10 cellular contexts compared by ENCODE assay signal in genomic region chr1:2256430-2257244, GRCh38. TPM values are rescaled to one million over a fixed set of nuclear protein-coding genes. Genes with fewer than 3 reads are reported as not detected.
DNase-seq lines count a peak whose midpoint lies in the region; ATAC-seq and TF ChIP-seq lines count a peak whose summit lies in the region.
"Had no signal": no experiment of that assay in that cellular context is flagged by ENCODE, and none has a peak within 500 bp of the region (broad histone marks: within the 10 kb centered on the region; RNA-seq: fewer than 3 reads in every experiment).

No MANE protein-coding gene starts in this region.

- H3K4me2 ChIP-seq in hepatocyte, result no peak overlapping the region

- WGBS in hepatocyte (ENCODE audit: low lambda C conversion rate, missing lambda C conversion rate), result 96% methylated on average over 22 of the region's 22 CpGs
- WGBS in spleen, 5 donors, result 90 to 93% (median 92%) methylated on average over 22 of the region's 22 CpGs

- POLR2A ChIA-PET in activated CD8-positive, alpha-beta T cell treated with anti-CD3 and anti-CD28 coated beads, Interleukin-2, amount 10 ng/mL, durations not matched to agents 7 days and 5 days (lab: Charles Lee), result interaction anchor here (0.6 to 2.2 kb wide), 9 partner anchors 8 to 135 kb away, joined by 3 to 36 read pairs (median 6); partner anchors contain the start of genes FAAP20, MORN1 and RER1

- H3K27ac ChIP-seq in HL-60 (replicated peaks) (peak overlapping the region; percentile 61; the same call in 1 of the 2 replicates), hepatocyte (peak overlapping the region; percentile 91), spleen (peak overlapping the region; percentile 63 to 94 (median 88))

- H3K36me3 Mint-ChIP-seq in activated CD8-positive, alpha-beta T cell treated with anti-CD3 and anti-CD28 coated beads, Interleukin-2, amount 10 ng/mL, durations not matched to agents 7 days and 5 days (ENCODE audit: low read depth), result peaks cover 53% of the 10 kb centered on the region

- DNase-seq in HL-60 (ENCODE audit: low read depth in 1 of 2, low spot score in 1 of 2) (no peak), hepatocyte (ENCODE audit: low spot score) (no peak), spleen (no peak), foreskin fibroblast (no peak), DMS153 (lab: John Stamatoyannopoulos, UW) (no peak)
- DNase-seq in activated CD8-positive, alpha-beta T cell treated with anti-CD3 and anti-CD28 coated beads, Interleukin-2, amount 10 ng/mL, durations not matched to agents 7 days and 5 days, result no peak

- TF ChIP-seq POLR2A in spleen (IDR thresholded peaks at IDR 0.05), result no peak

- H3K9me3 ChIP-seq in hepatocyte (ENCODE audit: low read depth) (no peaks in the 10 kb centered on the region), spleen (peaks cover 0 to 27% (median 19%) of the 10 kb centered on the region in 8 donors)

- CTCF ChIA-PET in activated CD8-positive, alpha-beta T cell treated with anti-CD3 and anti-CD28 coated beads, Interleukin-2, amount 10 ng/mL, durations not matched to agents 7 days and 5 days (lab: Charles Lee), result interaction anchor here (1.2 to 1.9 kb wide), 2 partner anchors 23 to 59 kb away, joined by 3 to 5 read pairs; no protein-coding TSS in a partner anchor

- no peaks in the 10 kb centered on the region for H3K9me2 ChIP-seq in hepatocyte (replicated peaks; ENCODE audit: insufficient read depth)

- peaks cover 100% of the 10 kb centered on the region for H3K79me2 ChIP-seq in hepatocyte

- no peak overlapping the region for H2AFZ ChIP-seq in hepatocyte

- no peak for TF ChIP-seq CTCF in HL-60 (IDR thresholded peaks at IDR 0.05; ENCODE audit: insufficient read depth, low read length)
- TF ChIP-seq CTCF in hepatocyte (IDR thresholded peaks at IDR 0.05; ENCODE audit: poor library complexity), result no peak
- no peak for TF ChIP-seq CTCF in spleen (IDR thresholded peaks at IDR 0.05 in 8 of 11, conservative IDR thresholded peaks at IDR 0.05 in 3 of 11)
- no peak for TF ChIP-seq CTCF in foreskin fibroblast (IDR thresholded peaks at IDR 0.05; ENCODE audit: low read depth, low read length)

- peak; percentile 21 for ATAC-seq in activated CD8-positive, alpha-beta T cell treated with anti-CD3 and anti-CD28 coated beads, Interleukin-2, amount 10 ng/mL, durations not matched to agents 7 days and 5 days
- ATAC-seq in HG02798 (IDR thresholded peaks at IDR 0.05; ENCODE audit: poor library complexity, unreplicated experiment) (no peak), GM18909 (IDR thresholded peaks at IDR 0.05; ENCODE audit: poor library complexity, unreplicated experiment) (no peak)

- peaks cover 99% of the 10 kb centered on the region for H4K20me1 ChIP-seq in hepatocyte (ENCODE audit: insufficient read depth, poor library complexity, severe bottlenecking)

- H3K4me3 ChIP-seq in HL-60 (replicated peaks; ENCODE audit: insufficient read depth, low read length), result no peak overlapping the region
- H3K4me3 ChIP-seq in hepatocyte, result no peak overlapping the region
- H3K4me3 ChIP-seq in spleen, result peak overlapping the region in 1 of 8 donors; percentile 35
- no peak overlapping the region for H3K4me3 ChIP-seq in foreskin fibroblast (ENCODE audit: low read depth in 1 of 2, low read length in 2 of 2)

- H3K27me3 ChIP-seq in HL-60 (ENCODE audit: insufficient read depth, poor library complexity, severe bottlenecking) (no peaks in the 10 kb centered on the region), hepatocyte (no peaks in the 10 kb centered on the region), spleen (replicated peaks in 1 of 7) (no peaks in the 10 kb centered on the region)

- H3K27me3 Mint-ChIP-seq in activated CD8-positive, alpha-beta T cell treated with anti-CD3 and anti-CD28 coated beads, Interleukin-2, amount 10 ng/mL, durations not matched to agents 7 days and 5 days (ENCODE audit: low read depth), result no peaks in the 10 kb centered on the region
- H3K27me3 Mint-ChIP-seq: effector memory CD8-positive, alpha-beta T cell; memory B cell had no signal

- peaks cover 30% of the 10 kb centered on the region for H3K4me1 Mint-ChIP-seq in activated CD8-positive, alpha-beta T cell treated with anti-CD3 and anti-CD28 coated beads, Interleukin-2, amount 10 ng/mL, durations not matched to agents 7 days and 5 days (ENCODE audit: low read depth)

- H3K36me3 ChIP-seq in hepatocyte (replicated peaks; ENCODE audit: insufficient read depth, low read depth) (no peaks in the 10 kb centered on the region), spleen (peaks cover 0 to 26% (median 0%) of the 10 kb centered on the region in 6 donors)

- H3K27ac Mint-ChIP-seq in activated CD8-positive, alpha-beta T cell treated with anti-CD3 and anti-CD28 coated beads, Interleukin-2, amount 10 ng/mL, durations not matched to agents 7 days and 5 days, result no peak overlapping the region
- H3K27ac Mint-ChIP-seq: effector memory CD8-positive, alpha-beta T cell; memory B cell had no signal

- intact Hi-C loops in spleen (cut with DNase I; ENCODE audit: low total_unique reads), result no loop called here

- H3K4me3 Mint-ChIP-seq in activated CD8-positive, alpha-beta T cell treated with anti-CD3 and anti-CD28 coated beads, Interleukin-2, amount 10 ng/mL, durations not matched to agents 7 days and 5 days, result no peak overlapping the region
- H3K4me3 Mint-ChIP-seq: effector memory CD8-positive, alpha-beta T cell; memory B cell had no signal

- peaks cover 13% of the 10 kb centered on the region for H3K9me3 Mint-ChIP-seq in activated CD8-positive, alpha-beta T cell treated with anti-CD3 and anti-CD28 coated beads, Interleukin-2, amount 10 ng/mL, durations not matched to agents 7 days and 5 days (ENCODE audit: insufficient read depth)
- H3K9me3 Mint-ChIP-seq: effector memory CD8-positive, alpha-beta T cell; memory B cell had no signal

- peaks cover 25% of the 10 kb centered on the region for H3K4me1 ChIP-seq in hepatocyte (ENCODE audit: insufficient read depth)
- peaks cover 47 to 94% (median 81%) of the 10 kb centered on the region in 6 donors for H3K4me1 ChIP-seq in spleen

RNA-seq across cellular contexts. Expression of gene SKI, which starts 28.5 kb away (rescaled TPM):
- 10 to 100 TPM; 41.2 to 41.4 TPM for total RNA-seq in activated CD8-positive, alpha-beta T cell treated with anti-CD3 and anti-CD28 coated beads, Interleukin-2, amount 10 ng/mL, durations not matched to agents 7 days and 5 days
- total RNA-seq in hepatocyte, result 17.1 and 21.9 TPM in 2 replicates
- 5.1 and 6.9 TPM in 2 replicates for polyA plus RNA-seq in hepatocyte
- 10 to 100 TPM; 47.4 to 100.0 (median 64.0) TPM for total RNA-seq in spleen
- polyA plus RNA-seq in spleen, result 10 to 100 TPM in 1 of 3 donors, 1 to 10 TPM in 2; 4.4 to 16.8 (median 6.5) TPM
